ENCODE assay signal across 9 cellular contexts in the genomic region with DNA sequence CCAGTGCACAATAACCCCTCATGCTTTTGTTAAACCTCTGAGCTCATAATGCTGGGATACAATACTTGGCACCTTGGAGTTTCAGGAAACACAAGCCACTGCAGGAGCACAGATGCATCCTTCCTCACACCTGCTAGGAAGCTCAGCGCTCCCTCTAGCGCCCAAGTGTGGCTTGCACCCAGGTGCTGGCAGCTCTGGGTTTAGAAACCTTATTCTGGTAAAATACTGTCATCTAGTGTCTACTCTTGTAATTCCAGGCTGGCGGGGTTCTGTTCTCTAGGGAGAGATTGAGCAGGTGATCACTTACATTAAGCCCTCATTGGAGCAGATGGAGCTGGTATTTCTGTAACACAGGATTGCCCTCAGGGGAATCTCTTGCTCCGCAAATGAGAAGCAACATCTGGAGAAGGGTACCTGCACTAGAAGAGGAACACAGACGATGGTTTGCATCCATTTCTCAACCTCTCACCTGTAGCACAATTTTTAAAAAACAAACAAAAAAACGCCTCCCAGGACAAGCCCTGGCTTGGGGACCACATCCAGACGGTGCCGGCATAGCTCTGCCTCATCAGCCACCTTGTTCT. TPM values are rescaled to one million over a fixed set of nuclear protein-coding genes. Genes with fewer than 3 reads are reported as not detected.
DNase-seq lines count a peak whose midpoint lies in the region; ATAC-seq and TF ChIP-seq lines count a peak whose summit lies in the region.
"Had no signal": no experiment of that assay in that cellular context is flagged by ENCODE, and none has a peak within 500 bp of the region (broad histone marks: within the 10 kb centered on the region; RNA-seq: fewer than 3 reads in every experiment).

No MANE protein-coding gene starts in this region.

- H3K4me1 Mint-ChIP-seq in CD4-positive, alpha-beta T cell (ENCODE audit: low read depth), result peaks cover 9% of the 10 kb centered on the region
- H3K4me1 Mint-ChIP-seq in activated naive CD8-positive, alpha-beta T cell treated with anti-CD3 and anti-CD28 coated beads, Interleukin-2, amount 50 U/mL, for 24 hours, result peaks cover 20% of the 10 kb centered on the region
- H3K4me1 Mint-ChIP-seq in progenitor cell of endocrine pancreas (ENCODE audit: low read depth), result peaks cover 3% of the 10 kb centered on the region

- no peak overlapping the region for H3K4me3 Mint-ChIP-seq in CD4-positive, alpha-beta T cell
- no peak overlapping the region for H3K4me3 Mint-ChIP-seq in activated naive CD8-positive, alpha-beta T cell treated with anti-CD3 and anti-CD28 coated beads, Interleukin-2, amount 50 U/mL, for 24 hours
- H3K4me3 Mint-ChIP-seq in progenitor cell of endocrine pancreas (ENCODE audit: low read depth), result no peak overlapping the region
- H3K4me3 Mint-ChIP-seq: IgD-negative memory B cell had no signal

- H3K9me3 ChIP-seq in CD4-positive, alpha-beta T cell (ENCODE audit: control insufficient read depth, low read length), result no peaks in the 10 kb centered on the region
- no peaks in the 10 kb centered on the region for H3K9me3 ChIP-seq in SK-N-MC (ENCODE audit: low read depth, low read length)

- no peak overlapping the region for H3K27ac ChIP-seq in CD4-positive, alpha-beta T cell (ENCODE audit: low read depth, low read length)
- H3K27ac ChIP-seq in SK-N-MC, result no peak overlapping the region

- POLR2A ChIA-PET in CD4-positive, alpha-beta T cell (lab: Charles Lee), result no interaction called here

- H3K27me3 ChIP-seq in CD4-positive, alpha-beta T cell (ENCODE audit: control insufficient read depth, insufficient read depth, low read length), result no peaks in the 10 kb centered on the region

- intact Hi-C loops in CD4-positive, alpha-beta T cell (cut with DNase I, micrococcal nuclease), result loop anchor here (1.0 kb wide), 2 partner anchors 161 to 190 kb away; no protein-coding TSS in a partner anchor
- intact Hi-C loops in cardiac septum (cut with DNase I), result loop anchor here (1.0 to 2.0 kb wide), 2 partner anchors 55 to 161 kb away; no protein-coding TSS in a partner anchor

- H3K27me3 Mint-ChIP-seq in CD4-positive, alpha-beta T cell, result peaks cover 5% of the 10 kb centered on the region
- H3K27me3 Mint-ChIP-seq in activated naive CD8-positive, alpha-beta T cell treated with anti-CD3 and anti-CD28 coated beads, Interleukin-2, amount 50 U/mL, for 24 hours, result peaks cover 19% of the 10 kb centered on the region
- peaks cover 15% of the 10 kb centered on the region for H3K27me3 Mint-ChIP-seq in progenitor cell of endocrine pancreas

- peak; percentile 71 for ATAC-seq in CD4-positive, alpha-beta T cell (ENCODE audit: poor library complexity)
- ATAC-seq in GM21529 (IDR thresholded peaks at IDR 0.05; ENCODE audit: unreplicated experiment) (peak; percentile 51), GM21528 (IDR thresholded peaks at IDR 0.05; ENCODE audit: low FRiP score, unreplicated experiment) (no peak)
- ATAC-seq in activated naive CD8-positive, alpha-beta T cell treated with anti-CD3 and anti-CD28 coated beads, Interleukin-2, amount 50 U/mL, for 24 hours, result peak; percentile 77

- H3K9ac ChIP-seq in SK-N-MC (ENCODE audit: insufficient read length), result no peak overlapping the region

- H3K4me3 ChIP-seq in SK-N-MC, result no peak overlapping the region

- CTCF ChIA-PET in CD4-positive, alpha-beta T cell (lab: Charles Lee), result interaction anchor here (1.0 to 1.5 kb wide), 2 partner anchors 159 to 161 kb away, joined by 4 to 5 read pairs; no protein-coding TSS in a partner anchor

- H3K27ac Mint-ChIP-seq in CD4-positive, alpha-beta T cell, result no peak overlapping the region
- H3K27ac Mint-ChIP-seq in activated naive CD8-positive, alpha-beta T cell treated with anti-CD3 and anti-CD28 coated beads, Interleukin-2, amount 50 U/mL, for 24 hours, result no peak overlapping the region
- H3K27ac Mint-ChIP-seq in progenitor cell of endocrine pancreas, result no peak overlapping the region

- TF ChIP-seq CTCF in CD4-positive, alpha-beta T cell (IDR thresholded peaks at IDR 0.05), result peak; percentile 66
- TF ChIP-seq CTCF in progenitor cell of endocrine pancreas (IDR thresholded peaks at IDR 0.05; ENCODE audit: unreplicated experiment), result peak; percentile 99

- H3K36me3 ChIP-seq in SK-N-MC (ENCODE audit: insufficient read depth, low read length), result no peaks in the 10 kb centered on the region

- H3K36me3 Mint-ChIP-seq in CD4-positive, alpha-beta T cell (ENCODE audit: low read depth), result no peaks in the 10 kb centered on the region
- no peaks in the 10 kb centered on the region for H3K36me3 Mint-ChIP-seq in activated naive CD8-positive, alpha-beta T cell treated with anti-CD3 and anti-CD28 coated beads, Interleukin-2, amount 50 U/mL, for 24 hours (ENCODE audit: low read depth)
- H3K36me3 Mint-ChIP-seq in progenitor cell of endocrine pancreas (ENCODE audit: insufficient read depth), result no peaks in the 10 kb centered on the region
- H3K36me3 Mint-ChIP-seq: IgD-negative memory B cell had no signal

- peak; percentile 7 to 50 (median 36) for DNase-seq in CD4-positive, alpha-beta T cell
- DNase-seq in NCI-H1092 (lab: John Stamatoyannopoulos, UW), result peak; percentile 85
- peak; percentile 52 for DNase-seq in SK-N-MC (ENCODE audit: low read depth, low spot score)
- peak; percentile 80 for DNase-seq in activated naive CD8-positive, alpha-beta T cell treated with anti-CD3 and anti-CD28 coated beads, Interleukin-2, amount 50 U/mL, for 24 hours
- peak; percentile 93 for DNase-seq in cardiac septum (ENCODE audit: low spot score)
- DNase-seq in progenitor cell of endocrine pancreas (ENCODE audit: low spot score, unreplicated experiment), result peak; percentile 89

- H3K9me3 Mint-ChIP-seq in CD4-positive, alpha-beta T cell, result no peaks in the 10 kb centered on the region
- H3K9me3 Mint-ChIP-seq in activated naive CD8-positive, alpha-beta T cell treated with anti-CD3 and anti-CD28 coated beads, Interleukin-2, amount 50 U/mL, for 24 hours, result no peaks in the 10 kb centered on the region
- H3K9me3 Mint-ChIP-seq in progenitor cell of endocrine pancreas (ENCODE audit: low read depth), result no peaks in the 10 kb centered on the region

RNA-seq across cellular contexts. Expression of gene CCL1, which starts 1.5 kb away (rescaled TPM):
- not detected for total RNA-seq in CD4-positive, alpha-beta T cell
- total RNA-seq in cardiac septum (not detected), progenitor cell of endocrine pancreas (not detected in 2 replicates)

RNA-seq across cellular contexts. Expression of gene CCL13, which starts 5.3 kb away (rescaled TPM):
- total RNA-seq in CD4-positive, alpha-beta T cell, result not detected
- 0.97 TPM for total RNA-seq in cardiac septum
- not detected in 2 replicates for total RNA-seq in progenitor cell of endocrine pancreas

RNA-seq across cellular contexts. Expression of gene CCL8, which starts 42.3 kb away (rescaled TPM):
- not detected for total RNA-seq in CD4-positive, alpha-beta T cell
- 1.9 TPM for total RNA-seq in cardiac septum
- total RNA-seq in progenitor cell of endocrine pancreas, result not detected in 2 replicates

Comparison
In these comparisons a context has a peak if more than half of its experiments do, and no peak if none do; other contexts are left out.
1. DNase-seq: peak in every context shown above with its lines; median percentile 93 in cardiac septum; 89 in progenitor cell of endocrine pancreas; 85 in NCI-H1092; 80 in activated naive CD8-positive, alpha-beta T cell treated with anti-CD3 and anti-CD28 coated beads, Interleukin-2, amount 50 U/mL, for 24 hours; 52 in SK-N-MC; 36 in CD4-positive, alpha-beta T cell.